ENCODE assay signal across 27 cellular contexts in the genomic region with DNA sequence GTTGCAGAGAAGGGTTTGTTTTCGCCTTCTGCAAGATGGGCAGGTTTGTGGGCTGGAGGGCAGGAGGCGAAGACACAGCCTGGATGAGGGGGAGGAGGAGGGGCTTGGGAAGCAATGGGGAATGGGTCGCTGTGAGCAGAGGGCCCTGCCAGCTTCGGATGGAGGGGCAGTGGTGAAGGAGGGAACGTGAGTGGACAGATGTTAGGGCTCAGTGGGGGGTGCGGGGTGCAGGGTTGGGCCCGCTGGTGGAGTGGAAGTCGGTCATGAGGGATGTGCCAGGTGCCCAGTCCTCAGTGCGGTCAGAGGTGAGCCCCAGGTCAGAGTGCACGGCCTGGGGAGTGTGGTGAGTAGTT. TPM values are rescaled to one million over a fixed set of nuclear protein-coding genes. Genes with fewer than 3 reads are reported as not detected.
DNase-seq lines count a peak whose midpoint lies in the region; ATAC-seq, FAIRE-seq and TF ChIP-seq lines count a peak whose summit lies in the region.
"Had no signal": no experiment of that assay in that cellular context is flagged by ENCODE, and none has a peak within 500 bp of the region (broad histone marks: within the 10 kb centered on the region; RNA-seq: fewer than 3 reads in every experiment).

No MANE protein-coding gene starts in this region.

- FAIRE-seq in GM12892 (lab: Jason Lieb, UNC), result no peak
- FAIRE-seq: endometrium, islet of Langerhans, RCC 7860 had no signal

- POLR2A ChIA-PET in activated CD8-positive, alpha-beta T cell treated with anti-CD3 and anti-CD28 coated beads, Interleukin-2, amount 10 ng/mL, durations not matched to agents 7 days and 5 days (lab: Charles Lee), result interaction anchor here (0.8 to 1.4 kb wide), 2 partner anchors 25 to 75 kb away, joined by 3 read pairs; no protein-coding TSS in a partner anchor
- POLR2A ChIA-PET in activated CD8-positive, alpha-beta T cell treated with anti-CD3 and anti-CD28 coated beads for 36 hours (lab: Charles Lee), result interaction anchor here (1.0 to 1.7 kb wide), 2 partner anchors 8 to 105 kb away, joined by 4 read pairs; no protein-coding TSS in a partner anchor

- peaks cover 40% of the 10 kb centered on the region for H3K4me1 Mint-ChIP-seq in activated CD8-positive, alpha-beta T cell treated with anti-CD3 and anti-CD28 coated beads, Interleukin-2, amount 10 ng/mL, durations not matched to agents 7 days and 5 days (ENCODE audit: low read depth)
- peaks cover 32% of the 10 kb centered on the region for H3K4me1 Mint-ChIP-seq in activated CD8-positive, alpha-beta T cell treated with anti-CD3 and anti-CD28 coated beads for 36 hours (ENCODE audit: low read depth)
- H3K4me1 Mint-ChIP-seq in osteocyte (ENCODE audit: unreplicated experiment), result peaks cover 4% of the 10 kb centered on the region

- H3K36me3 Mint-ChIP-seq in activated CD8-positive, alpha-beta T cell treated with anti-CD3 and anti-CD28 coated beads, Interleukin-2, amount 10 ng/mL, durations not matched to agents 7 days and 5 days (ENCODE audit: low read depth), result no peaks in the 10 kb centered on the region
- no peaks in the 10 kb centered on the region for H3K36me3 Mint-ChIP-seq in activated CD8-positive, alpha-beta T cell treated with anti-CD3 and anti-CD28 coated beads for 36 hours (ENCODE audit: low read depth)
- no peaks in the 10 kb centered on the region for H3K36me3 Mint-ChIP-seq in osteocyte (ENCODE audit: unreplicated experiment)
- H3K36me3 Mint-ChIP-seq: IgD-negative memory B cell had no signal

- TF ChIP-seq POLR2A in GM12892 (IDR thresholded peaks at IDR 0.05; ENCODE audit: low read depth, low read length), result no peak

- no peak for DNase-seq in activated CD8-positive, alpha-beta T cell treated with anti-CD3 and anti-CD28 coated beads, Interleukin-2, amount 10 ng/mL, durations not matched to agents 7 days and 5 days
- no peak for DNase-seq in activated CD8-positive, alpha-beta T cell treated with anti-CD3 and anti-CD28 coated beads for 36 hours
- DNase-seq in D341Med (ENCODE audit: low spot score) (peak; percentile 26), sciatic nerve (ENCODE audit: low spot score) (no peak), GM12892 (ENCODE audit: insufficient read length) (no peak), osteocyte (ENCODE audit: extremely low spot score, unreplicated experiment) (no peak)
- DNase-seq: activated B cell treated with CpG ODN at 0.5 μM for 24 hours; activated gamma-delta T cell treated with Interleukin-2 at 50 U/mL for 16 hours; activated T-cell treated with anti-CD3 and anti-CD28 coated beads, Interleukin-2, amount 50 U/mL, for 4 hours; foreskin fibroblast; HCEC 1CT; left ventricle myocardium superior; NCI-H146; NCI-H748 treated with DMSO at 0.1 percent for 48 hours; right cardiac atrium; SJCRH30; stomach; SW 1271 had no signal

- peak overlapping the region; percentile 45; the same call in 1 of the 2 replicates for H3K27ac ChIP-seq in VCaP
- H3K27ac ChIP-seq: esophagus muscularis mucosa, neutrophil, SJCRH30, stomach, thyroid gland had no signal

- CTCF ChIA-PET in activated CD8-positive, alpha-beta T cell treated with anti-CD3 and anti-CD28 coated beads, Interleukin-2, amount 10 ng/mL, durations not matched to agents 7 days and 5 days (lab: Charles Lee), result interaction anchor here (0.7 to 6.6 kb wide), 22 partner anchors 10 to 252 kb away, joined by 3 to 107 read pairs (median 6); a partner anchor contains a TSS
- CTCF ChIA-PET in activated CD8-positive, alpha-beta T cell treated with anti-CD3 and anti-CD28 coated beads for 36 hours (lab: Charles Lee), result interaction anchor here (0.7 to 4.5 kb wide), 17 partner anchors 10 to 304 kb away, joined by 3 to 84 read pairs (median 5); no protein-coding TSS in a partner anchor

- no peak for ATAC-seq in activated CD8-positive, alpha-beta T cell treated with anti-CD3 and anti-CD28 coated beads, Interleukin-2, amount 10 ng/mL, durations not matched to agents 7 days and 5 days
- no peak for ATAC-seq in activated CD8-positive, alpha-beta T cell treated with anti-CD3 and anti-CD28 coated beads for 36 hours
- ATAC-seq in sciatic nerve (peak; percentile 21), GM18498 (IDR thresholded peaks at IDR 0.05; ENCODE audit: unreplicated experiment) (no peak)

- no peaks in the 10 kb centered on the region for H3K9me3 Mint-ChIP-seq in activated CD8-positive, alpha-beta T cell treated with anti-CD3 and anti-CD28 coated beads, Interleukin-2, amount 10 ng/mL, durations not matched to agents 7 days and 5 days (ENCODE audit: insufficient read depth)
- H3K9me3 Mint-ChIP-seq in activated CD8-positive, alpha-beta T cell treated with anti-CD3 and anti-CD28 coated beads for 36 hours, result no peaks in the 10 kb centered on the region
- no peaks in the 10 kb centered on the region for H3K9me3 Mint-ChIP-seq in osteocyte (ENCODE audit: unreplicated experiment)
- H3K9me3 Mint-ChIP-seq: activated B cell treated with CpG ODN at 0.5 μM for 24 hours; activated T-cell treated with anti-CD3 and anti-CD28 coated beads, Interleukin-2, amount 50 U/mL, for 4 hours; IgD-negative memory B cell had no signal

- no peak for TF ChIP-seq CTCF in activated CD8-positive, alpha-beta T cell treated with anti-CD3 and anti-CD28 coated beads for 36 hours (IDR thresholded peaks at IDR 0.05)
- TF ChIP-seq CTCF in VCaP (conservative IDR thresholded peaks at IDR 0.05) (no peak), osteocyte (IDR thresholded peaks at IDR 0.05) (no peak)

- intact Hi-C loops in activated CD8-positive, alpha-beta T cell treated with anti-CD3 and anti-CD28 coated beads for 36 hours (cut with micrococcal nuclease), result no loop called here
- intact Hi-C loops in sciatic nerve (cut with DNase I), result no loop called here

- H3K27me3 Mint-ChIP-seq in activated CD8-positive, alpha-beta T cell treated with anti-CD3 and anti-CD28 coated beads, Interleukin-2, amount 10 ng/mL, durations not matched to agents 7 days and 5 days (ENCODE audit: low read depth), result peaks cover 5% of the 10 kb centered on the region
- no peaks in the 10 kb centered on the region for H3K27me3 Mint-ChIP-seq in activated CD8-positive, alpha-beta T cell treated with anti-CD3 and anti-CD28 coated beads for 36 hours
- peaks cover 24% of the 10 kb centered on the region for H3K27me3 Mint-ChIP-seq in osteocyte (ENCODE audit: unreplicated experiment)

- no peak overlapping the region for H3K4me3 Mint-ChIP-seq in activated CD8-positive, alpha-beta T cell treated with anti-CD3 and anti-CD28 coated beads, Interleukin-2, amount 10 ng/mL, durations not matched to agents 7 days and 5 days
- no peak overlapping the region for H3K4me3 Mint-ChIP-seq in activated CD8-positive, alpha-beta T cell treated with anti-CD3 and anti-CD28 coated beads for 36 hours
- no peak overlapping the region for H3K4me3 Mint-ChIP-seq in osteocyte (ENCODE audit: unreplicated experiment)
- H3K4me3 Mint-ChIP-seq: activated B cell treated with CpG ODN at 0.5 μM for 24 hours; activated T-cell treated with anti-CD3 and anti-CD28 coated beads, Interleukin-2, amount 50 U/mL, for 4 hours; IgD-negative memory B cell had no signal

- peak overlapping the region; percentile 40 for H3K27ac Mint-ChIP-seq in activated CD8-positive, alpha-beta T cell treated with anti-CD3 and anti-CD28 coated beads, Interleukin-2, amount 10 ng/mL, durations not matched to agents 7 days and 5 days
- no peak overlapping the region for H3K27ac Mint-ChIP-seq in activated CD8-positive, alpha-beta T cell treated with anti-CD3 and anti-CD28 coated beads for 36 hours
- no peak overlapping the region for H3K27ac Mint-ChIP-seq in osteocyte (ENCODE audit: unreplicated experiment)
- H3K27ac Mint-ChIP-seq: activated B cell treated with CpG ODN at 0.5 μM for 24 hours had no signal

RNA-seq across cellular contexts. Expression of a gene that starts 55.5 kb away (rescaled TPM):
- 1 to 10 TPM; 6.7 to 8.0 TPM for total RNA-seq in activated CD8-positive, alpha-beta T cell treated with anti-CD3 and anti-CD28 coated beads, Interleukin-2, amount 10 ng/mL, durations not matched to agents 7 days and 5 days
- total RNA-seq in activated CD8-positive, alpha-beta T cell treated with anti-CD3 and anti-CD28 coated beads for 36 hours, result 10 to 100 TPM; 12.1 to 12.7 TPM
- total RNA-seq in sciatic nerve, result 44.2 TPM
- 1.0 TPM for polyA plus RNA-seq in GM12892 (2012; ENCODE audit: missing spikeins)
- 16.5 TPM in 2 replicates for total RNA-seq in osteocyte
